17 cellular contexts compared by ENCODE assay signal in genomic region chr2:163595033-163595432, GRCh38.
A peak's percentile ranks its signal among the peaks of the same experiment; 100 is the strongest.
DNase-seq lines count a peak whose midpoint lies in the region; ATAC-seq and TF ChIP-seq lines count a peak whose summit lies in the region.
"Had no signal": no experiment of that assay in that cellular context is flagged by ENCODE, and none has a peak within 500 bp of the region (broad histone marks: within the 10 kb centered on the region; RNA-seq: fewer than 3 reads in every experiment).

No MANE protein-coding gene starts in this region.

- H3K4ac ChIP-seq in neuronal stem cell (ENCODE audit: low read length): no peak overlapping the region

- no CpG with 5 or more reads among the region's 1 CpG for WGBS in neuronal stem cell (ENCODE audit: extremely low coverage in 2 of 2, insufficient read length in 2 of 2, insufficient replicate concordance in 1 of 2), 2 donors

- H3K9ac ChIP-seq in PC-3 (ENCODE audit: low read length) (no peak overlapping the region), neuronal stem cell (ENCODE audit: low read depth, low read length, poor library complexity) (no peak overlapping the region)

- no peak overlapping the region for H2AK5ac ChIP-seq in neuronal stem cell (ENCODE audit: low read depth, low read length)

- H3K9me3 Mint-ChIP-seq in HFFc6: no peaks in the 10 kb centered on the region

- no peak overlapping the region for H2BK12ac ChIP-seq in neuronal stem cell (ENCODE audit: low read length)

- no peak overlapping the region for H2BK15ac ChIP-seq in neuronal stem cell (ENCODE audit: low read length)

- H3K4me1 ChIP-seq in PC-3 (ENCODE audit: insufficient read depth, low read length): 0 out of 2 replicates have a peak, but pooled peaks cover 3% of the 10 kb centered on the region
- H3K4me1 ChIP-seq in neuronal stem cell (ENCODE audit: control insufficient read depth in 2 of 2, insufficient read depth in 1 of 2, low read depth in 1 of 2, low read length in 2 of 2): peaks cover 8 to 44% of the 10 kb centered on the region in 2 donors
- no peaks in the 10 kb centered on the region for H3K4me1 ChIP-seq in lower lobe of right lung

- H3K36me3 ChIP-seq in PC-3 (ENCODE audit: low read depth, low read length) (no peaks in the 10 kb centered on the region), neuronal stem cell (replicated peaks in 1 of 2; ENCODE audit: control insufficient read depth in 2 of 2, insufficient read depth in 2 of 2, low read length in 2 of 2) (no peaks in the 10 kb centered on the region), lower lobe of right lung (no peaks in the 10 kb centered on the region)

- H3K23ac ChIP-seq in neuronal stem cell (ENCODE audit: low read depth, low read length, poor library complexity): no peak overlapping the region

- H3K9me3 ChIP-seq in PC-3 (ENCODE audit: low read length): no peaks in the 10 kb centered on the region
- H3K9me3 ChIP-seq in neuronal stem cell (replicated peaks in 1 of 2; ENCODE audit: control insufficient read depth in 2 of 2, insufficient read depth in 1 of 2, low read depth in 1 of 2, low read length in 2 of 2): no peaks in the 10 kb centered on the region
- H3K9me3 ChIP-seq in lower lobe of right lung: no peaks in the 10 kb centered on the region

- H3K4me2 ChIP-seq in PC-3 (ENCODE audit: low read length): no peak overlapping the region
- no peak overlapping the region for H3K4me2 ChIP-seq in neuronal stem cell (ENCODE audit: insufficient read depth, low read length, poor library complexity, severe bottlenecking)

- peak; percentile 10 for DNase-seq in GM03348 (ENCODE audit: low spot score)
- DNase-seq in PC-3: peak; percentile 34
- DNase-seq in fibroblast of gingiva (ENCODE audit: low read depth): peak; percentile 39
- no peak for DNase-seq in neuronal stem cell (ENCODE audit: low spot score)
- no peak for DNase-seq in NCI-H2081 treated with DMSO at 0.1 percent for 48 hours (lab: John Stamatoyannopoulos, UW)
- DNase-seq in lower lobe of right lung: no peak
- DNase-seq in kidney glomerular epithelial cell (lab: John Stamatoyannopoulos, UW): no peak
- no peak for DNase-seq in HFFc6
- DNase-seq: COR-L47, GOT3, NCI-H1048, NCI-H345, NCI-H774, SHP77 treated with DMSO at 0.1 percent for 48 hours had no signal

- no peaks in the 10 kb centered on the region for H3K36me3 Mint-ChIP-seq in HFFc6 (ENCODE audit: low read depth)

- intact Hi-C loops in PC-3 (cut with micrococcal nuclease) (loop anchor here (5.0 kb wide), 2 partner anchors 123 to 248 kb away; no protein-coding TSS in a partner anchor), lower lobe of right lung (cut with DNase I) (no loop called here)

- H2BK5ac ChIP-seq in neuronal stem cell (ENCODE audit: low read length): no peak overlapping the region

- H4K91ac ChIP-seq in neuronal stem cell (ENCODE audit: low read depth, low read length, poor library complexity): no peak overlapping the region

- no peaks in the 10 kb centered on the region for H4K20me1 ChIP-seq in PC-3 (ENCODE audit: low read length)

- no peaks in the 10 kb centered on the region for H3K9me2 ChIP-seq in PC-3 (replicated peaks; ENCODE audit: low read length)

- no peak overlapping the region for H3K14ac ChIP-seq in neuronal stem cell (ENCODE audit: low read length)

- no peaks in the 10 kb centered on the region for H3F3A ChIP-seq in PC-3 (ENCODE audit: low read length, unreplicated experiment)

- no peak overlapping the region for H3K4me3 Mint-ChIP-seq in HFFc6

- no peaks in the 10 kb centered on the region for H3K27me3 ChIP-seq in PC-3 (ENCODE audit: low read length)
- H3K27me3 ChIP-seq in neuronal stem cell (ENCODE audit: control insufficient read depth in 3 of 3, insufficient read depth in 3 of 3, low read depth in 1 of 3, low read length in 3 of 3): no peaks in the 10 kb centered on the region
- no peaks in the 10 kb centered on the region for H3K27me3 ChIP-seq in lower lobe of right lung (ENCODE audit: low read depth)

- H3K4me1 Mint-ChIP-seq in HFFc6 (ENCODE audit: low read depth): peaks cover 16% of the 10 kb centered on the region

- H3K4me3 ChIP-seq in PC-3 (ENCODE audit: low read length): no peak overlapping the region
- no peak overlapping the region for H3K4me3 ChIP-seq in neuronal stem cell (ENCODE audit: low read length in 2 of 2)
- H3K4me3 ChIP-seq in lower lobe of right lung: no peak overlapping the region
- H3K4me3 ChIP-seq: K562 had no signal

- H3K27me3 Mint-ChIP-seq in HFFc6 (ENCODE audit: insufficient read depth): no peaks in the 10 kb centered on the region

- peak; percentile 77 for ATAC-seq in PC-3
- no peak for ATAC-seq in lower lobe of right lung
- ATAC-seq: K562 had no signal

- H3K18ac ChIP-seq in neuronal stem cell (ENCODE audit: low read length): no peak overlapping the region

- BruUV-seq in PC-3 (replicated peaks; lab: Mats Ljungman, UMichigan): no TSS peak

- H3K79me1 ChIP-seq in neuronal stem cell (ENCODE audit: low read depth, low read length): no peaks in the 10 kb centered on the region

- no peak overlapping the region for H2BK120ac ChIP-seq in neuronal stem cell (ENCODE audit: low read depth, low read length)

- POLR2A ChIA-PET in PC-3 (lab: Charles Lee; ENCODE audit: unreplicated experiment): no interaction called here

- H2AFZ ChIP-seq in PC-3 (ENCODE audit: low read length) (no peak overlapping the region), neuronal stem cell (ENCODE audit: low read length) (peak overlapping the region; percentile 82)

- no peak for TF ChIP-seq CTCF in PC-3 (conservative IDR thresholded peaks at IDR 0.05; ENCODE audit: low read depth, low read length)
- TF ChIP-seq CTCF in lower lobe of right lung (IDR thresholded peaks at IDR 0.05): no peak
- no peak for TF ChIP-seq CTCF in HFFc6 (IDR thresholded peaks at IDR 0.05)

- CTCF ChIA-PET in PC-3 (lab: Charles Lee): no interaction called here

- no peaks in the 10 kb centered on the region for H3K79me2 ChIP-seq in PC-3 (ENCODE audit: low read length)

- no peak overlapping the region for H3K27ac Mint-ChIP-seq in HFFc6

- no peak overlapping the region for H3K27ac ChIP-seq in PC-3 (ENCODE audit: low read length)
- no peak overlapping the region for H3K27ac ChIP-seq in neuronal stem cell (replicated peaks; ENCODE audit: low read length)
- H3K27ac ChIP-seq in lower lobe of right lung: no peak overlapping the region
- H3K27ac ChIP-seq: C4-2B, HL-60 had no signal

- no peak overlapping the region for H4K8ac ChIP-seq in neuronal stem cell (ENCODE audit: low read depth, low read length)

Comparison
In these comparisons a context has a peak if more than half of its experiments do, and no peak if none do; other contexts are left out.
1. DNase-seq: peak in GM03348 (single experiment), PC-3 (single experiment) and fibroblast of gingiva (single experiment); none in neuronal stem cell (single experiment), NCI-H2081 treated with DMSO at 0.1 percent for 48 hours (single experiment), lower lobe of right lung (single experiment), kidney glomerular epithelial cell (single experiment) and HFFc6 (single experiment).